25 cellular contexts compared by ENCODE assay signal in genomic region chr1:186859995-186860394, GRCh38.
"Had no signal": no experiment of that assay in that cellular context is flagged by ENCODE, and none has a peak within 500 bp of the region (broad histone marks: within the 10 kb centered on the region; RNA-seq: fewer than 3 reads in every experiment).

No MANE protein-coding gene starts in this region.

- H3K36me3 ChIP-seq: colonic mucosa, esophagus squamous epithelium, gastrocnemius medialis, left lung, lower lobe of right lung had no signal

- FAIRE-seq: endometrium had no signal

- H3K27me3 ChIP-seq: colonic mucosa, esophagus squamous epithelium, gastrocnemius medialis, heart right ventricle, left lung had no signal

- H3K27ac ChIP-seq: colonic mucosa, epithelial cell of prostate, gastrocnemius medialis, heart right ventricle, left lung, lower lobe of right lung had no signal

- DNase-seq: colonic mucosa; cortex of kidney; effector CD8-positive, alpha-beta T cell; effector memory CD8-positive, alpha-beta T cell; endodermal cell; erythroblast; esophagus squamous epithelium; foreskin fibroblast; foreskin melanocyte; gastrocnemius medialis; glutamatergic neuron; head of caudate nucleus; heart right ventricle; hippocampal formation; islet precursor cell; left cardiac atrium; left lung; left ventricle myocardium superior; lower lobe of right lung; mesenchymal stem cell; midbrain had no signal

- H3K4me3 Mint-ChIP-seq: dendritic cell treated with granulocyte-macrophage colony-stimulating factor and Interleukin-4, amounts not matched to agents 40 ng/mL and 50 ng/mL, for 4 days; effector memory CD8-positive, alpha-beta T cell; endodermal cell had no signal

- H3K27ac Mint-ChIP-seq: dendritic cell treated with granulocyte-macrophage colony-stimulating factor and Interleukin-4, amounts not matched to agents 40 ng/mL and 50 ng/mL, for 4 days; effector memory CD8-positive, alpha-beta T cell; endodermal cell had no signal

- H3K27me3 Mint-ChIP-seq: dendritic cell treated with granulocyte-macrophage colony-stimulating factor and Interleukin-4, amounts not matched to agents 40 ng/mL and 50 ng/mL, for 4 days; effector memory CD8-positive, alpha-beta T cell had no signal

- ATAC-seq: effector memory CD8-positive, alpha-beta T cell; esophagus mucosa; gastrocnemius medialis; heart right ventricle; left cardiac atrium; left lung; left ventricle myocardium superior; lower lobe of right lung had no signal

- H3K9me3 ChIP-seq: colonic mucosa, esophagus squamous epithelium, gastrocnemius medialis, left lung, lower lobe of right lung had no signal

- H3K4me3 ChIP-seq: colonic mucosa, esophagus squamous epithelium, gastrocnemius medialis, heart right ventricle, left lung, lower lobe of right lung had no signal

- H3K4me1 Mint-ChIP-seq: endodermal cell had no signal

- H3K4me1 ChIP-seq: colonic mucosa, gastrocnemius medialis, left lung, lower lobe of right lung had no signal
